ENCODE assay signal across 21 cellular contexts in the genomic region with DNA sequence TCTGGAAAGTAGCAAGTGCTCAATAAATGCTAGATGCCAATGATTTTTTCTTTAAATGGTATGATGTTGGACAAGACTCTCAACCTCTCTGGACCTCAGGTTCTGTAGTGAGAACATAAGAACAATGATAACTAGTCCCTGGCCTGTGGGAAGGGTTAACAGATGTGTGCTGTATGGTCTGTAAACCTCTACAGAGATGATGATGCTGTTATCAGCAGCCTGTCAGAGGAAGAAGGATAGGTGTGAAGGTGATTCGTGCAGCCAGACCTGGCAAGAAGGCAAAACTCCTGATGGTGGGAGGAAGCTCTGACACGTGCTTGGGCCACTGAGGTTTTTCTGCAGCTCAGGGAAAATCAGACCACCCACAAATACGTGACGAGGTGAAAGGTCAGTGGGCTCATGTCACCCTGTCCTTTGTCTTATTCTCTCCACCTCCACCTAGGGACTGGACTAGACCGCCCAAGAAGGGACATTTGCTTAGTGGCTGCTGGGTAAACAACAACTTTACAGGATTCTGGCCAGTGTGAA. TPM values are rescaled to one million over a fixed set of nuclear protein-coding genes. Genes with fewer than 3 reads are reported as not detected.
A peak's percentile ranks its signal among the peaks of the same experiment; 100 is the strongest.
DNase-seq lines count a peak whose midpoint lies in the region; ATAC-seq and TF ChIP-seq lines count a peak whose summit lies in the region.
"Had no signal": no experiment of that assay in that cellular context is flagged by ENCODE, and none has a peak within 500 bp of the region (broad histone marks: within the 10 kb centered on the region; RNA-seq: fewer than 3 reads in every experiment).

No MANE protein-coding gene starts in this region.

- DNase-seq in activated T-cell treated with anti-CD3 and anti-CD28 coated beads, Interleukin-2, amount 50 U/mL, for 72 hours: peak in 1 of 2 donors; percentile 10
- DNase-seq in activated T-cell treated with anti-CD3 and anti-CD28 coated beads, Interleukin-2, amount 50 U/mL, for 24 hours: no peak
- peak; percentile 19 to 49 for DNase-seq in SJCRH30
- peak; percentile 66 for DNase-seq in esophagus muscularis mucosa (ENCODE audit: extremely low spot score)
- DNase-seq in stimulated activated effector memory CD8-positive, alpha-beta T cell treated with anti-CD3 and anti-CD28 coated beads, Interleukin-12 subunit alpha, Interleukin-12 subunit beta, amount 100 ng/mL, for 72 hours (ENCODE audit: low spot score in 2 of 2): no peak
- no peak for DNase-seq in Calu3
- no peak for DNase-seq in activated CD8-positive, alpha-beta memory T cell treated with anti-CD3 and anti-CD28 coated beads for 24 hours
- DNase-seq: ACHN, AML-193, COR-L47, DMS153, H7, NCI-H1048, NCI-H1436 treated with DMSO at 0.1 percent for 48 hours, NCI-H2081, NCI-H510A, NCI-H82, PC-9 had no signal

- H3K27me3 ChIP-seq in SJCRH30 (no peaks in the 10 kb centered on the region), esophagus muscularis mucosa (no peaks in the 10 kb centered on the region)

- no peaks in the 10 kb centered on the region for H3K36me3 Mint-ChIP-seq in activated T-cell treated with anti-CD3 and anti-CD28 coated beads, Interleukin-2, amount 50 U/mL, for 72 hours (ENCODE audit: insufficient read depth in 2 of 2)
- H3K36me3 Mint-ChIP-seq in activated T-cell treated with anti-CD3 and anti-CD28 coated beads, Interleukin-2, amount 50 U/mL, for 24 hours (ENCODE audit: low read depth): no peaks in the 10 kb centered on the region
- no peaks in the 10 kb centered on the region for H3K36me3 Mint-ChIP-seq in stimulated activated effector memory CD8-positive, alpha-beta T cell treated with anti-CD3 and anti-CD28 coated beads, Interleukin-12 subunit alpha, Interleukin-12 subunit beta, amount 100 ng/mL, for 72 hours
- no peaks in the 10 kb centered on the region for H3K36me3 Mint-ChIP-seq in Calu3 (ENCODE audit: insufficient read depth, unreplicated experiment)
- H3K36me3 Mint-ChIP-seq: CD14-positive monocyte had no signal

- peaks cover 28% of the 10 kb centered on the region for H3K4me1 Mint-ChIP-seq in activated T-cell treated with anti-CD3 and anti-CD28 coated beads, Interleukin-2, amount 50 U/mL, for 72 hours (ENCODE audit: low read depth)
- peaks cover 19% of the 10 kb centered on the region for H3K4me1 Mint-ChIP-seq in activated T-cell treated with anti-CD3 and anti-CD28 coated beads, Interleukin-2, amount 50 U/mL, for 24 hours (ENCODE audit: low read depth)
- H3K4me1 Mint-ChIP-seq in stimulated activated effector memory CD8-positive, alpha-beta T cell treated with anti-CD3 and anti-CD28 coated beads, Interleukin-12 subunit alpha, Interleukin-12 subunit beta, amount 100 ng/mL, for 72 hours: peaks cover 18% of the 10 kb centered on the region
- no peaks in the 10 kb centered on the region for H3K4me1 Mint-ChIP-seq in Calu3 (ENCODE audit: low read depth, unreplicated experiment)

- peak; percentile 47 to 48 for ATAC-seq in activated T-cell treated with anti-CD3 and anti-CD28 coated beads, Interleukin-2, amount 50 U/mL, for 72 hours (replicated peaks in 1 of 2)
- peak; percentile 51 for ATAC-seq in stimulated activated effector memory CD8-positive, alpha-beta T cell treated with anti-CD3 and anti-CD28 coated beads, Interleukin-12 subunit alpha, Interleukin-12 subunit beta, amount 100 ng/mL, for 72 hours
- no peak for ATAC-seq in GM18873 (IDR thresholded peaks at IDR 0.05; ENCODE audit: low FRiP score, unreplicated experiment)

- H3K27ac ChIP-seq in SJCRH30: peak overlapping the region; percentile 11; the same call in 1 of the 2 replicates
- no peak overlapping the region for H3K27ac ChIP-seq in esophagus muscularis mucosa (replicated peaks in 1 of 4)
- H3K27ac ChIP-seq: KMS-11, PC-9 had no signal

- no peak for TF ChIP-seq POLR2A in esophagus muscularis mucosa (IDR thresholded peaks at IDR 0.05; ENCODE audit: low read depth)

- TF ChIP-seq EP300 in esophagus muscularis mucosa (IDR thresholded peaks at IDR 0.05): no peak

- peaks cover 25% of the 10 kb centered on the region for H3K4me1 ChIP-seq in SJCRH30
- H3K4me1 ChIP-seq in esophagus muscularis mucosa: peaks cover 0 to 9% (median 5%) of the 10 kb centered on the region in 4 donors

- BruUV-seq in Calu3 (replicated peaks; lab: Mats Ljungman, UMichigan): no TSS peak

- H3K9me3 ChIP-seq in SJCRH30 (replicated peaks) (no peaks in the 10 kb centered on the region), esophagus muscularis mucosa (no peaks in the 10 kb centered on the region)

- intact Hi-C loops in esophagus muscularis mucosa (cut with DNase I): no loop called here
- intact Hi-C loops in Calu3 (cut with micrococcal nuclease; ENCODE audit: unreplicated experiment): no loop called here

- no peaks in the 10 kb centered on the region for H3K36me3 ChIP-seq in SJCRH30
- no peaks in the 10 kb centered on the region for H3K36me3 ChIP-seq in esophagus muscularis mucosa

- CTCF ChIA-PET in Calu3 (lab: Charles Lee): interaction anchor here (0.6 kb wide), 1 partner anchor 509 kb away, joined by 3 read pairs; no protein-coding TSS in a partner anchor

- peak overlapping the region in 1 of 2 donors; percentile 73 for H3K4me3 Mint-ChIP-seq in activated T-cell treated with anti-CD3 and anti-CD28 coated beads, Interleukin-2, amount 50 U/mL, for 72 hours
- no peak overlapping the region for H3K4me3 Mint-ChIP-seq in activated T-cell treated with anti-CD3 and anti-CD28 coated beads, Interleukin-2, amount 50 U/mL, for 24 hours
- H3K4me3 Mint-ChIP-seq in stimulated activated effector memory CD8-positive, alpha-beta T cell treated with anti-CD3 and anti-CD28 coated beads, Interleukin-12 subunit alpha, Interleukin-12 subunit beta, amount 100 ng/mL, for 72 hours: no peak overlapping the region
- H3K4me3 Mint-ChIP-seq in Calu3 (ENCODE audit: low read depth, unreplicated experiment): no peak overlapping the region
- H3K4me3 Mint-ChIP-seq: CD14-positive monocyte had no signal

- no peak overlapping the region for H3K27ac Mint-ChIP-seq in activated T-cell treated with anti-CD3 and anti-CD28 coated beads, Interleukin-2, amount 50 U/mL, for 72 hours
- no peak overlapping the region for H3K27ac Mint-ChIP-seq in activated T-cell treated with anti-CD3 and anti-CD28 coated beads, Interleukin-2, amount 50 U/mL, for 24 hours
- peak overlapping the region; percentile 75 for H3K27ac Mint-ChIP-seq in stimulated activated effector memory CD8-positive, alpha-beta T cell treated with anti-CD3 and anti-CD28 coated beads, Interleukin-12 subunit alpha, Interleukin-12 subunit beta, amount 100 ng/mL, for 72 hours
- H3K27ac Mint-ChIP-seq in Calu3 (ENCODE audit: unreplicated experiment): no peak overlapping the region
- H3K27ac Mint-ChIP-seq: CD14-positive monocyte had no signal

- H3K9me3 Mint-ChIP-seq in activated T-cell treated with anti-CD3 and anti-CD28 coated beads, Interleukin-2, amount 50 U/mL, for 72 hours: no peaks in the 10 kb centered on the region
- H3K9me3 Mint-ChIP-seq in activated T-cell treated with anti-CD3 and anti-CD28 coated beads, Interleukin-2, amount 50 U/mL, for 24 hours: no peaks in the 10 kb centered on the region
- H3K9me3 Mint-ChIP-seq in stimulated activated effector memory CD8-positive, alpha-beta T cell treated with anti-CD3 and anti-CD28 coated beads, Interleukin-12 subunit alpha, Interleukin-12 subunit beta, amount 100 ng/mL, for 72 hours: no peaks in the 10 kb centered on the region
- H3K9me3 Mint-ChIP-seq in Calu3 (ENCODE audit: low read depth, unreplicated experiment): no peaks in the 10 kb centered on the region
- H3K9me3 Mint-ChIP-seq: CD14-positive monocyte had no signal

- H3K27me3 Mint-ChIP-seq in activated T-cell treated with anti-CD3 and anti-CD28 coated beads, Interleukin-2, amount 50 U/mL, for 72 hours (ENCODE audit: low read depth): no peaks in the 10 kb centered on the region
- H3K27me3 Mint-ChIP-seq in activated T-cell treated with anti-CD3 and anti-CD28 coated beads, Interleukin-2, amount 50 U/mL, for 24 hours: no peaks in the 10 kb centered on the region
- no peaks in the 10 kb centered on the region for H3K27me3 Mint-ChIP-seq in Calu3 (ENCODE audit: unreplicated experiment)

- WGBS in esophagus muscularis mucosa: 69% methylated on average over 5 of the region's 5 CpGs

- H3K4me3 ChIP-seq in SJCRH30: no peak overlapping the region
- H3K4me3 ChIP-seq in esophagus muscularis mucosa: no peak overlapping the region
- H3K4me3 ChIP-seq: PC-9 had no signal

- TF ChIP-seq CTCF in esophagus muscularis mucosa (IDR thresholded peaks at IDR 0.05): no peak
- TF ChIP-seq CTCF in Calu3 (IDR thresholded peaks at IDR 0.05; ENCODE audit: unreplicated experiment): no peak

RNA-seq across cellular contexts. Expression of a gene that starts 36.7 kb away (rescaled TPM):
- total RNA-seq in activated T-cell treated with anti-CD3 and anti-CD28 coated beads, Interleukin-2, amount 50 U/mL, for 72 hours: 10 to 100 TPM; 19.0 to 21.2 TPM
- total RNA-seq in SJCRH30 (2014; rRNA removed; shearing (Covaris generic)): 19.4 and 20.9 TPM in 2 replicates
- 10 to 100 TPM; 30.2 to 44.5 (median 32.6) TPM for total RNA-seq in esophagus muscularis mucosa
- total RNA-seq in Calu3 (2022): 13.8 and 15.9 TPM in 2 replicates

Comparison
In these comparisons a context has a peak if more than half of its experiments do, and no peak if none do; other contexts are left out.
1. DNase-seq: peak in SJCRH30 (2 of 2) and esophagus muscularis mucosa (single experiment); none in activated T-cell treated with anti-CD3 and anti-CD28 coated beads, Interleukin-2, amount 50 U/mL, for 24 hours (single experiment), stimulated activated effector memory CD8-positive, alpha-beta T cell treated with anti-CD3 and anti-CD28 coated beads, Interleukin-12 subunit alpha, Interleukin-12 subunit beta, amount 100 ng/mL, for 72 hours (0 of 2), Calu3 (single experiment) and activated CD8-positive, alpha-beta memory T cell treated with anti-CD3 and anti-CD28 coated beads for 24 hours (single experiment).